In the genomic region with DNA sequence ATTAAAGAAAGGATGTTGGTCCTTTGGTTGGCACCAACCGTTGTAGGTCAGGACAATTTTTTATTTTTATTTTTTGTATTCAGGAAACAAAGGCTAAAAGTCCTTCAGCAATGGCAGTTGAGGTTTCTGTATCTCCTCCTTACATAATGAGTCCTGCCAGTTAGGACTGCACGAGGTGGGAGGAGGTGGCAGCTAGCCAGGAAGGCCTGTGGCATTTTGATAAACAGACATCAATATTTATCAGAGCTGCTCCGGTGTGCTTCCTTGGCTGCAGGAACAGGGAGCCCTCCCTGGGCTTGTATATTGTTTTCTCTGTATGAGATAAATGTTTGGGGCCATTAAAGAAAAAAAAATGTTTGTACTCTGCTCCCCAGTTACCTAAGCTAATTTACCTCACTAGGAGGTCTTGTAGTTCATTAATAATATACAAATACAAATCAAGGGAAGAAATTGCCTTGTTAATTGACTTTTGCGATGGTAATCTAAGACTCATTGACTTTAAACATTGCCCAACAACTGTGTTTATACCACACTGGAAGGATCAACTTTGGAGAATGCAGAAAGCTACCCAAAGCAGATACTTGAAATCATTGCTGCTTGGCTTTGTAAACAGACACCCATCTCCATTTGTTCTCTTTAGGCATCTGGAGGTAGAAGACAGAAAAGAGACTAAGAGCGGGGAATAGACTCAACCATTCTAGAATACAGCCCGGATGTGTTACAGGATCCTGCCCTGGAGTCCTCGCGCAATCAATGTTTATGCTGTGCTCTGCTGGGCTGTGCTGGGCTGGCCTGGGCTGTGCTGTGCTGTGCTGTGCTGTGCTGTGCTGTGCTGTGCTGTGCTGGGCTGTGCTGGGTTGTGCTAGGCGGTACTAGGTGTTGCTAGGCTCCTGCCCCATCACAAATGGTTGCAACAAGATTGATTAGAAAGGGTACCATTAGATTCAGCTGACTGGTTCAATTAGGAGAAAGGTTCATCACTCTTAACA, we compare ENCODE assay signal across 1 cellular context.
TF ChIP-seq lines count a peak whose summit lies in the region.

No MANE protein-coding gene starts in this region.

TF ChIP-seq in K562, 482 proteins besides CTCF, POLR2A, EP300 and RAD21 (continued from another document and continues in another):
- TF ChIP-seq, protein P1, sequence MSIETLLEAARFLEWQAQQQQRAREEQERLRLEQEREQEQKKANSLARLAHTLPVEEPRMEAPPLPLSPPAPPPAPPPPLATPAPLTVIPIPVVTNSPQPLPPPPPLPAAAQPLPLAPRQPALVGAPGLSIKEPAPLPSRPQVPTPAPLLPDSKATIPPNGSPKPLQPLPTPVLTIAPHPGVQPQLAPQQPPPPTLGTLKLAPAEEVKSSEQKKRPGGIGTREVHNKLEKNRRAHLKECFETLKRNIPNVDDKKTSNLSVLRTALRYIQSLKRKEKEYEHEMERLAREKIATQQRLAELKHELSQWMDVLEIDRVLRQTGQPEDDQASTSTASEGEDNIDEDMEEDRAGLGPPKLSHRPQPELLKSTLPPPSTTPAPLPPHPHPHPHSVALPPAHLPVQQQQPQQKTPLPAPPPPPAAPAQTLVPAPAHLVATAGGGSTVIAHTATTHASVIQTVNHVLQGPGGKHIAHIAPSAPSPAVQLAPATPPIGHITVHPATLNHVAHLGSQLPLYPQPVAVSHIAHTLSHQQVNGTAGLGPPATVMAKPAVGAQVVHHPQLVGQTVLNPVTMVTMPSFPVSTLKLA (conservative IDR thresholded peaks at IDR 0.05), result peak; percentile 68 to 69
- TF ChIP-seq ZNF830 (CRISPR knock-in tag; IDR thresholded peaks at IDR 0.05) (no peak), SIN3A (IDR thresholded peaks at IDR 0.05; ENCODE audit: borderline replicate concordance in 2 of 2, control insufficient read depth in 1 of 2, low read depth in 2 of 2, low read length in 2 of 2) (no peak), ATF7 (IDR thresholded peaks at IDR 0.05) (no peak), MITF (IDR thresholded peaks at IDR 0.05) (peak; percentile 84; the same call in 1 of the 2 replicates), EP400 (IDR thresholded peaks at IDR 0.05) (peak; percentile 53; the same call in 1 of the 2 replicates), MCM5 (IDR thresholded peaks at IDR 0.05; ENCODE audit: low read depth) (no peak), BRD9 (IDR thresholded peaks at IDR 0.05; ENCODE audit: low read depth, partially characterized antibody) (peak; percentile 100), NR0B1 (IDR thresholded peaks at IDR 0.05; ENCODE audit: partially characterized antibody) (no peak), NR1H2 (CRISPR knock-in tag; IDR thresholded peaks at IDR 0.05) (no peak), MAZ (CRISPR knock-in tag; conservative IDR thresholded peaks at IDR 0.05 in 1 of 2, IDR thresholded peaks at IDR 0.05 in 1 of 2) (no peak), ZNF224 (CRISPR knock-in tag; IDR thresholded peaks at IDR 0.05) (no peak), DPF2 (IDR thresholded peaks at IDR 0.05) (peak; percentile 93), HDAC6 (IDR thresholded peaks at IDR 0.05; ENCODE audit: low read depth, low read length) (no peak), EGR1 (conservative IDR thresholded peaks at IDR 0.05) (peak; percentile 73), NBN (IDR thresholded peaks at IDR 0.05; ENCODE audit: low read depth) (peak; percentile 4; the same call in 1 of the 2 replicates), SIN3B (IDR thresholded peaks at IDR 0.05; ENCODE audit: low read depth) (no peak), PHB2 (IDR thresholded peaks at IDR 0.05; ENCODE audit: low read depth) (no peak), SMARCE1 (IDR thresholded peaks at IDR 0.05) (peak; percentile 82), OTX1 (CRISPR knock-in tag; IDR thresholded peaks at IDR 0.05) (no peak), NFYB (IDR thresholded peaks at IDR 0.05; ENCODE audit: extremely low read depth, insufficient read length) (no peak), EZH2 (IDR thresholded peaks at IDR 0.05; ENCODE audit: borderline replicate concordance, low read depth, low read length) (no peak), RNF2 (IDR thresholded peaks at IDR 0.05) (peak; percentile 92), CCAR2 (IDR thresholded peaks at IDR 0.05; ENCODE audit: low read depth, low read length) (no peak), NONO (IDR thresholded peaks at IDR 0.05; ENCODE audit: low read depth in 2 of 2, low read length in 1 of 2) (no peak), E2F1 (CRISPR knock-in tag; IDR thresholded peaks at IDR 0.05) (no peak), ZNF282 (CRISPR knock-in tag; IDR thresholded peaks at IDR 0.05) (no peak), MTA3 (IDR thresholded peaks at IDR 0.05; ENCODE audit: borderline replicate concordance) (no peak; the same call in 1 of the 2 replicates), TOE1 (IDR thresholded peaks at IDR 0.05; ENCODE audit: borderline replicate concordance) (no peak), TOE1 (CRISPR knock-in tag; IDR thresholded peaks at IDR 0.05; ENCODE audit: borderline replicate concordance, low read depth) (no peak), ZC3H11A (IDR thresholded peaks at IDR 0.05; ENCODE audit: low read depth, low read length) (no peak), TAF1 (IDR thresholded peaks at IDR 0.05; ENCODE audit: control insufficient read depth, extremely low read depth, insufficient read depth, low read length, severe bottlenecking) (peak; percentile 42), VEZF1 (CRISPR knock-in tag; IDR thresholded peaks at IDR 0.05) (peak; percentile 53; the same call in 1 of the 2 replicates), COPS2 (conservative IDR thresholded peaks at IDR 0.05) (no peak), GTF2A2 (tag; IDR thresholded peaks at IDR 0.05) (no peak), U2AF2 (optimal IDR thresholded peaks at IDR 0.05; ENCODE audit: low read depth, low read length) (no peak), ZNF280A (IDR thresholded peaks at IDR 0.05; ENCODE audit: low read depth, partially characterized antibody) (no peak), THRA (IDR thresholded peaks at IDR 0.05) (no peak), ETS2 (tag; IDR thresholded peaks at IDR 0.05; ENCODE audit: borderline replicate concordance, poor library complexity, severe bottlenecking) (no peak), ZBTB34 (CRISPR knock-in tag; IDR thresholded peaks at IDR 0.05) (no peak), HNRNPL (IDR thresholded peaks at IDR 0.05; ENCODE audit: low read depth, low read length) (no peak), YBX1 (IDR thresholded peaks at IDR 0.05) (no peak), BDP1 (IDR thresholded peaks at IDR 0.05; ENCODE audit: insufficient read depth, insufficient read length) (no peak), HINFP (tag; conservative IDR thresholded peaks at IDR 0.05; ENCODE audit: low read depth) (no peak), GABPB2 (CRISPR knock-in tag; conservative IDR thresholded peaks at IDR 0.05) (no peak), PHF21A (IDR thresholded peaks at IDR 0.05; ENCODE audit: borderline replicate concordance, low read depth) (no peak), HDAC8 (tag; IDR thresholded peaks at IDR 0.05) (no peak), ZNF174 (CRISPR knock-in tag; IDR thresholded peaks at IDR 0.05) (no peak), KAT7 (CRISPR knock-in tag; IDR thresholded peaks at IDR 0.05; ENCODE audit: borderline replicate concordance) (no peak), IRF2 (CRISPR knock-in tag; IDR thresholded peaks at IDR 0.05) (no peak), PHF20 (IDR thresholded peaks at IDR 0.05; ENCODE audit: partially characterized antibody) (no peak), CC2D1A (IDR thresholded peaks at IDR 0.05) (peak; percentile 71; the same call in 1 of the 2 replicates), CAMTA2 (CRISPR knock-in tag; conservative IDR thresholded peaks at IDR 0.05) (no peak), HNRNPLL (IDR thresholded peaks at IDR 0.05; ENCODE audit: low read depth, low read length, poor library complexity, severe bottlenecking) (no peak)
